Comparison of ENCODE assay signal across 8 cellular contexts in genomic region chr2:68721482-68722071, GRCh38. TPM values are rescaled to one million over a fixed set of nuclear protein-coding genes. Genes with fewer than 3 reads are reported as not detected.
A peak's percentile ranks its signal among the peaks of the same experiment; 100 is the strongest.
DNase-seq lines count a peak whose midpoint lies in the region; ATAC-seq and TF ChIP-seq lines count a peak whose summit lies in the region.

No MANE protein-coding gene starts in this region.

- peak; percentile 59 for ATAC-seq in HG03280 (IDR thresholded peaks at IDR 0.05; ENCODE audit: unreplicated experiment)
- ATAC-seq in activated T-helper 17 cell treated with anti-CD3 and anti-CD28 coated beads, Interleukin-2, amount 50 U/mL, for 72 hours (replicated peaks): peak; percentile 50

- peaks cover 80% of the 10 kb centered on the region for H3K4me1 Mint-ChIP-seq in activated T-helper 17 cell treated with anti-CD3 and anti-CD28 coated beads, Interleukin-2, amount 50 U/mL, for 72 hours

- H3K27me3 Mint-ChIP-seq in activated T-helper 17 cell treated with anti-CD3 and anti-CD28 coated beads, Interleukin-2, amount 50 U/mL, for 72 hours: no peaks in the 10 kb centered on the region

- H3K27ac Mint-ChIP-seq in activated T-helper 17 cell treated with anti-CD3 and anti-CD28 coated beads, Interleukin-2, amount 50 U/mL, for 72 hours: peak overlapping the region; percentile 91

- H3K9me3 Mint-ChIP-seq in activated T-helper 17 cell treated with anti-CD3 and anti-CD28 coated beads, Interleukin-2, amount 50 U/mL, for 72 hours: no peaks in the 10 kb centered on the region

- peaks cover 6% of the 10 kb centered on the region for H3K4me1 ChIP-seq in vagina

- no peak for TF ChIP-seq CTCF in vagina (IDR thresholded peaks at IDR 0.05)

- intact Hi-C loops in vagina (cut with DNase I): no loop called here

- DNase-seq in stimulated activated naive CD4-positive, alpha-beta T cell (lab: John Stamatoyannopoulos, UW): peak in 5 of 6 experiments; percentile 33 to 60 (median 40)
- no peak for DNase-seq in stimulated activated naive CD4-positive, alpha-beta T cell treated with Interleukin-2 at 50 U/mL for 16 hours (lab: John Stamatoyannopoulos, UW)
- DNase-seq in vagina (ENCODE audit: extremely low spot score in 2 of 2) (peak; percentile 27 to 46), EL (no peak), OCI-M1 (lab: John Stamatoyannopoulos, UW) (no peak), inferior parietal cortex (ENCODE audit: extremely low spot score) (no peak)

- no peaks in the 10 kb centered on the region for H3K9me3 ChIP-seq in vagina

- no peaks in the 10 kb centered on the region for H3K36me3 Mint-ChIP-seq in activated T-helper 17 cell treated with anti-CD3 and anti-CD28 coated beads, Interleukin-2, amount 50 U/mL, for 72 hours (ENCODE audit: low read depth)

- no peaks in the 10 kb centered on the region for H3K36me3 ChIP-seq in vagina

- no peak overlapping the region for H3K27ac ChIP-seq in vagina

- peak overlapping the region; percentile 82 for H3K4me3 Mint-ChIP-seq in activated T-helper 17 cell treated with anti-CD3 and anti-CD28 coated beads, Interleukin-2, amount 50 U/mL, for 72 hours

- TF ChIP-seq POLR2A in vagina (IDR thresholded peaks at IDR 0.05): no peak

- H3K27me3 ChIP-seq in vagina: no peaks in the 10 kb centered on the region

- H3K4me3 ChIP-seq in vagina: no peak overlapping the region

RNA-seq across cellular contexts. Expression of gene ARHGAP25, which starts 13.0 kb away (rescaled TPM):
- 10 to 100 TPM; 54.0 to 95.9 TPM for total RNA-seq in activated T-helper 17 cell treated with anti-CD3 and anti-CD28 coated beads, Interleukin-2, amount 50 U/mL, for 72 hours
- total RNA-seq in vagina: 9.6 TPM

Comparison
In these comparisons a context has a peak if more than half of its experiments do, and no peak if none do; other contexts are left out.
1. DNase-seq: peak in stimulated activated naive CD4-positive, alpha-beta T cell (5 of 6) and vagina (2 of 2); none in stimulated activated naive CD4-positive, alpha-beta T cell treated with Interleukin-2 at 50 U/mL for 16 hours (single experiment), EL (single experiment), OCI-M1 (single experiment) and inferior parietal cortex (single experiment).